In the genomic region with DNA sequence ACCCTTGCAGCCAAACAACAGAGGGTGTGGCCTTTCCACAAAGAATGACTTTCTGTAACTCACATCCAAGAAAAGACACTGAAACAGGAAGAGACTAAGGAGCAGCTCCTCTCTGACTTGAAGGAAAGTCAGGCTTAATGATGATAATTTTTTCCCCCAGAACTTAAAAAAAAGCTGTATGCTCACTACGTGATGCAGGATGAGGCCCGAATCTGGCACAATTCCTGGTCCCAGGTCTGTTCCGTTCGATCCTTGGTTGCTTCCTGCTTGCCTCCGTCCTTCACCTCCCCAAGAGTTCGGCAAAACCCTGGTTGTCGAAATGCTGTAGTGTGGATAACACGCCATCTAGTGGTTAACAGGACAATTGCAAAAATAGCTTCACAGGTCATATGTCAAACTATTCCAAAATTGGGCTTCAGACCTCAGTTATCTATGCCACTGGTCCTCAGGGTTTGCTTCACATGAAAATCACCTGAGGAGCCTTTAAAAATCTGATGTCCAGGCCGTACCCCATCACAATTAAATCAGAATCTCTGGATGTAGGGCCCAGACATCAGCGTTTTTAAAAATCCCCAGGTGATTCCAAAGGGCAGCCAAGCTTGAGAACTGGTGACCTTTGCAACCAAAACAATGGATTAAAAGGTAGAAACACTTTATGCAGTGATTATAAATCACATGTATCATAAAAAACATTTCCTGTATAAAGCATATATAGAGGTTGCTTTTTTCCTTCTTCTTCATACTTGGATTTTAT, we compare ENCODE assay signal across 8 cellular contexts. TPM values are rescaled to one million over a fixed set of nuclear protein-coding genes. Genes with fewer than 3 reads are reported as not detected.
DNase-seq lines count a peak whose midpoint lies in the region; ATAC-seq and TF ChIP-seq lines count a peak whose summit lies in the region.

No MANE protein-coding gene starts in this region.

- POLR2A ChIA-PET in PC-3 (lab: Charles Lee; ENCODE audit: unreplicated experiment), result interaction anchor here (0.6 kb wide), 1 partner anchor 62 kb away, joined by 8 read pairs; no protein-coding TSS in a partner anchor

- CTCF ChIA-PET in PC-3 (lab: Charles Lee), result interaction anchor here (0.5 to 1.3 kb wide), 6 partner anchors 43 to 553 kb away, joined by 3 to 5 read pairs (median 4); no protein-coding TSS in a partner anchor

- no peaks in the 10 kb centered on the region for H3K4me1 ChIP-seq in PC-3 (ENCODE audit: insufficient read depth, low read length)

- DNase-seq in GF-D8 (lab: John Stamatoyannopoulos, UW), result peak; percentile 37
- peak; percentile 46 for DNase-seq in KG1 (lab: John Stamatoyannopoulos, UW)
- DNase-seq in PC-3, result peak; percentile 83
- DNase-seq in glomerular visceral epithelial cell (ENCODE audit: extremely low spot score), result peak; percentile 82
- DNase-seq in omental fat pad (ENCODE audit: low spot score), result no peak
- DNase-seq in GM19238 (ENCODE audit: insufficient read length, low spot score), result no peak

- TF ChIP-seq CTCF in PC-3 (conservative IDR thresholded peaks at IDR 0.05; ENCODE audit: low read depth, low read length) (peak; percentile 89), omental fat pad (IDR thresholded peaks at IDR 0.05) (peak in 2 of 3 donors; percentile 39 to 81)

- peak overlapping the region; percentile 62 for H3K4me3 ChIP-seq in PC-3 (ENCODE audit: low read length)

- peaks cover 4% of the 10 kb centered on the region for H3K27me3 Mint-ChIP-seq in activated naive CD4-positive, alpha-beta T cell treated with anti-CD3 and anti-CD28 coated beads, Interleukin-2, amount 50 U/mL, for 24 hours

- no peaks in the 10 kb centered on the region for H3K9me3 ChIP-seq in PC-3 (ENCODE audit: low read length)

- H3K9me2 ChIP-seq in PC-3 (replicated peaks; ENCODE audit: low read length), result no peaks in the 10 kb centered on the region

- no peaks in the 10 kb centered on the region for H3K36me3 ChIP-seq in PC-3 (ENCODE audit: low read depth, low read length)

- H2AFZ ChIP-seq in PC-3 (ENCODE audit: low read length), result peak overlapping the region; percentile 86

- peaks cover 9% of the 10 kb centered on the region for H3K4me1 Mint-ChIP-seq in activated naive CD4-positive, alpha-beta T cell treated with anti-CD3 and anti-CD28 coated beads, Interleukin-2, amount 50 U/mL, for 24 hours

- H3K27ac Mint-ChIP-seq in activated naive CD4-positive, alpha-beta T cell treated with anti-CD3 and anti-CD28 coated beads, Interleukin-2, amount 50 U/mL, for 24 hours, result no peak overlapping the region

- no peaks in the 10 kb centered on the region for H4K20me1 ChIP-seq in PC-3 (ENCODE audit: low read length)

- H3K9me3 Mint-ChIP-seq in activated naive CD4-positive, alpha-beta T cell treated with anti-CD3 and anti-CD28 coated beads, Interleukin-2, amount 50 U/mL, for 24 hours, result no peaks in the 10 kb centered on the region

- no peak overlapping the region for H3K9ac ChIP-seq in PC-3 (ENCODE audit: low read length)

- H3F3A ChIP-seq in PC-3 (ENCODE audit: low read length, unreplicated experiment), result no peaks in the 10 kb centered on the region

- intact Hi-C loops in PC-3 (cut with micrococcal nuclease), result loop anchor here (1.0 to 5.0 kb wide), 5 partner anchors 221 to 634 kb away; no protein-coding TSS in a partner anchor

- H3K4me2 ChIP-seq in PC-3 (ENCODE audit: low read length), result peak overlapping the region; percentile 83

- H3K27me3 ChIP-seq in PC-3 (ENCODE audit: low read length), result no peaks in the 10 kb centered on the region

- no peaks in the 10 kb centered on the region for H3K79me2 ChIP-seq in PC-3 (ENCODE audit: low read length)

- peak overlapping the region; percentile 81 for H3K4me3 Mint-ChIP-seq in activated naive CD4-positive, alpha-beta T cell treated with anti-CD3 and anti-CD28 coated beads, Interleukin-2, amount 50 U/mL, for 24 hours

- no TSS peak for BruUV-seq in PC-3 (replicated peaks; lab: Mats Ljungman, UMichigan)

- no peak overlapping the region for H3K27ac ChIP-seq in PC-3 (ENCODE audit: low read length)

- ATAC-seq in GM21825 (IDR thresholded peaks at IDR 0.05; ENCODE audit: unreplicated experiment), result peak; percentile 85
- peak; percentile 90 for ATAC-seq in PC-3
- ATAC-seq in omental fat pad (ENCODE audit: low FRiP score), result peak; percentile 82

- no peaks in the 10 kb centered on the region for H3K36me3 Mint-ChIP-seq in activated naive CD4-positive, alpha-beta T cell treated with anti-CD3 and anti-CD28 coated beads, Interleukin-2, amount 50 U/mL, for 24 hours

RNA-seq across cellular contexts. Expression of a gene that starts 28.1 kb away (rescaled TPM):
- total RNA-seq in PC-3 (2014; rRNA removed), result 9.9 and 15.6 TPM in 2 replicates
- total RNA-seq in omental fat pad, result 10 to 100 TPM; 13.6 to 49.7 (median 37.5) TPM

Comparison
In these comparisons a context has a peak if more than half of its experiments do, and no peak if none do; other contexts are left out.
1. DNase-seq: peak in GF-D8 (single experiment), KG1 (single experiment), PC-3 (single experiment) and glomerular visceral epithelial cell (single experiment); none in omental fat pad (single experiment) and GM19238 (single experiment).
2. Peak in every context shown above with its lines, with median percentiles within 50 percentile points of each other: ATAC-seq.